In genomic region chr2:157692768-157693167, GRCh38 we compare ENCODE assay signal across 14 cellular contexts.
DNase-seq lines count a peak whose midpoint lies in the region; ATAC-seq and TF ChIP-seq lines count a peak whose summit lies in the region.
"Had no signal": no experiment of that assay in that cellular context is flagged by ENCODE, and none has a peak within 500 bp of the region (broad histone marks: within the 10 kb centered on the region; RNA-seq: fewer than 3 reads in every experiment).

No MANE protein-coding gene starts in this region.

- H3K27ac ChIP-seq in Panc1 (ENCODE audit: low read length) (no peak overlapping the region), upper lobe of right lung (no peak overlapping the region)
- H3K27ac ChIP-seq: right lobe of liver, uterus had no signal

- no peak for ATAC-seq in Panc1
- ATAC-seq in upper lobe of right lung: no peak
- no peak for ATAC-seq in HG03342 (IDR thresholded peaks at IDR 0.05; ENCODE audit: unreplicated experiment)
- ATAC-seq: right lobe of liver had no signal

- CTCF ChIA-PET in Panc1 (lab: Charles Lee): no interaction called here

- H3K9me3 ChIP-seq in Panc1 (ENCODE audit: control insufficient read depth, insufficient read depth, low read depth, low read length): no peaks in the 10 kb centered on the region
- H3K9me3 ChIP-seq in upper lobe of right lung: no peaks in the 10 kb centered on the region
- H3K9me3 ChIP-seq: right lobe of liver, uterus had no signal

- H3K4me1 ChIP-seq in Panc1 (ENCODE audit: control insufficient read depth, insufficient read depth, low read length): no peaks in the 10 kb centered on the region
- H3K4me1 ChIP-seq in upper lobe of right lung: no peaks in the 10 kb centered on the region
- H3K4me1 ChIP-seq: right lobe of liver, uterus had no signal

- TF ChIP-seq CTCF in Panc1 (IDR thresholded peaks at IDR 0.05) (no peak), upper lobe of right lung (IDR thresholded peaks at IDR 0.05) (no peak)

- POLR2A ChIA-PET in Panc1 (lab: Charles Lee): no interaction called here

- DNase-seq in GM04503 (ENCODE audit: low read depth) (peak; percentile 82), Panc1 (ENCODE audit: low read depth, low spot score) (peak; percentile 61), epidermal melanocyte (ENCODE audit: insufficient read length, low spot score) (peak; percentile 27), pons (ENCODE audit: low spot score) (peak; percentile 3), NCI-H2081 treated with DMSO at 0.1 percent for 48 hours (lab: John Stamatoyannopoulos, UW) (no peak), NCI-H748 treated with DMSO at 0.1 percent for 48 hours (lab: John Stamatoyannopoulos, UW) (no peak), upper lobe of right lung (no peak)
- DNase-seq: activated CD4-positive, CD25-positive, alpha-beta regulatory T cell; DMS153; NCI-H2081; right lobe of liver; SHP77; uterus had no signal

- no peaks in the 10 kb centered on the region for H3K27me3 ChIP-seq in Panc1 (ENCODE audit: control insufficient read depth, insufficient read depth, low read length)
- H3K27me3 ChIP-seq in upper lobe of right lung: no peaks in the 10 kb centered on the region
- H3K27me3 ChIP-seq: right lobe of liver, uterus had no signal

- in situ Hi-C loops in Panc1 (cut with HindIII; ENCODE audit: low pct_unique_long_range_greater_than_20kb, low sequenced_read_pairs): no loop called here

- intact Hi-C loops in Panc1 (cut with micrococcal nuclease; ENCODE audit: unreplicated experiment): no loop called here
- intact Hi-C loops in upper lobe of right lung (cut with DNase I): no loop called here

- no peak overlapping the region for H3K4me3 ChIP-seq in Panc1 (ENCODE audit: low read depth in 2 of 2, low read length in 2 of 2)
- no peak overlapping the region for H3K4me3 ChIP-seq in upper lobe of right lung
- H3K4me3 ChIP-seq: right lobe of liver, uterus had no signal

- H3K36me3 ChIP-seq in Panc1 (ENCODE audit: control insufficient read depth, insufficient read depth, low read length): no peaks in the 10 kb centered on the region
- no peaks in the 10 kb centered on the region for H3K36me3 ChIP-seq in upper lobe of right lung
- H3K36me3 ChIP-seq: right lobe of liver, uterus had no signal

- no TSS peak for BruUV-seq in Panc1 (replicated peaks; lab: Mats Ljungman, UMichigan)

Comparison
In these comparisons a context has a peak if more than half of its experiments do, and no peak if none do; other contexts are left out.
1. DNase-seq: peak in GM04503 (single experiment), Panc1 (single experiment), epidermal melanocyte (single experiment) and pons (single experiment); none in NCI-H2081 treated with DMSO at 0.1 percent for 48 hours (single experiment), NCI-H748 treated with DMSO at 0.1 percent for 48 hours (single experiment) and upper lobe of right lung (single experiment).